2 cellular contexts compared by ENCODE assay signal in the genomic region with DNA sequence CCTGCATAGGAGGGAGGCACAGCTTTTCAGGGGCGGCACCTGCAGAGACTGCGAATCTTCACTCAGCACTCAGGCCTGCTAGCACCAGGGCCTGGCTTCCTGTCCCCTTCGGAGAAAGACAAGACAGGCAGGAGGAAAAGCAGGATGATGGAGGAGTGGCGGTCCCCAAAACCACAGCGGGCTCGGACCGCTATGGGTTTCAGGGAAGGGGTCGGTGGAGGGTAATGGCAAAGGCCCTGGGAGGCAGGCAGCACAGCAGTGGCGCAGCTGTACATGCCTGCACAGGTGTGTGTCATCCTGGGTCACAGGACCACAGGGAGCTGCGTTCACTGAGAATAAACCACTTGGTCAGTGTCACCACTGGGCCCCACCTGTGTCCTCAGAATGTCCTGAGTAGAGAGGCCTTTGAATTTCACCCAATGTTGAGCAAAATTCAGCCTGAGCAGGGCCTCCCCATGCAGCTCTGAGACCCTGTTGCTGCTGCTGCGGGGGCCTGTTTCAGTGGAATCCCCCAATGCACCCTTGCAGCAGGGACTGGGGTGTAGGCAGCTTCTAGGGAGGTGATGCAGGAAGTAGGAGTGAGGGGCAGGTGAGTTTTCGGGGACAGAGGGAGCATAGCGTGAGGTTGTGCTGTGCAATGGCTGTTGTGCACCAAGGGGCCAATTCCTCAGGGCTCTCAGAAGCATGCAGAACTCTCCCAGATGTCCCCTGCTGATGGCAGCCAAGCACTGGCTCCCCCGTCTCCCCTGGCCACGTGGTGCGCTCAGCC.
TF ChIP-seq lines count a peak whose summit lies in the region.

No MANE protein-coding gene starts in this region.

TF ChIP-seq in GM23338, 12 proteins besides CTCF, POLR2A, EP300 and RAD21:
- TF ChIP-seq, protein P1, sequence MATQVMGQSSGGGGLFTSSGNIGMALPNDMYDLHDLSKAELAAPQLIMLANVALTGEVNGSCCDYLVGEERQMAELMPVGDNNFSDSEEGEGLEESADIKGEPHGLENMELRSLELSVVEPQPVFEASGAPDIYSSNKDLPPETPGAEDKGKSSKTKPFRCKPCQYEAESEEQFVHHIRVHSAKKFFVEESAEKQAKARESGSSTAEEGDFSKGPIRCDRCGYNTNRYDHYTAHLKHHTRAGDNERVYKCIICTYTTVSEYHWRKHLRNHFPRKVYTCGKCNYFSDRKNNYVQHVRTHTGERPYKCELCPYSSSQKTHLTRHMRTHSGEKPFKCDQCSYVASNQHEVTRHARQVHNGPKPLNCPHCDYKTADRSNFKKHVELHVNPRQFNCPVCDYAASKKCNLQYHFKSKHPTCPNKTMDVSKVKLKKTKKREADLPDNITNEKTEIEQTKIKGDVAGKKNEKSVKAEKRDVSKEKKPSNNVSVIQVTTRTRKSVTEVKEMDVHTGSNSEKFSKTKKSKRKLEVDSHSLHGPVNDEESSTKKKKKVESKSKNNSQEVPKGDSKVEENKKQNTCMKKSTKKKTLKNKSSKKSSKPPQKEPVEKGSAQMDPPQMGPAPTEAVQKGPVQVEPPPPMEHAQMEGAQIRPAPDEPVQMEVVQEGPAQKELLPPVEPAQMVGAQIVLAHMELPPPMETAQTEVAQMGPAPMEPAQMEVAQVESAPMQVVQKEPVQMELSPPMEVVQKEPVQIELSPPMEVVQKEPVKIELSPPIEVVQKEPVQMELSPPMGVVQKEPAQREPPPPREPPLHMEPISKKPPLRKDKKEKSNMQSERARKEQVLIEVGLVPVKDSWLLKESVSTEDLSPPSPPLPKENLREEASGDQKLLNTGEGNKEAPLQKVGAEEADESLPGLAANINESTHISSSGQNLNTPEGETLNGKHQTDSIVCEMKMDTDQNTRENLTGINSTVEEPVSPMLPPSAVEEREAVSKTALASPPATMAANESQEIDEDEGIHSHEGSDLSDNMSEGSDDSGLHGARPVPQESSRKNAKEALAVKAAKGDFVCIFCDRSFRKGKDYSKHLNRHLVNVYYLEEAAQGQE (IDR thresholded peaks at IDR 0.05; ENCODE audit: unreplicated experiment) = no peak
- TF ChIP-seq STAT1 (IDR thresholded peaks at IDR 0.05; ENCODE audit: unreplicated experiment) (no peak), ZNF114 (CRISPR knock-in tag; IDR thresholded peaks at IDR 0.05) (no peak), ETS1 (IDR thresholded peaks at IDR 0.05) (no peak), JUNB (IDR thresholded peaks at IDR 0.05; ENCODE audit: unreplicated experiment) (no peak)
- TF ChIP-seq, protein P2, sequence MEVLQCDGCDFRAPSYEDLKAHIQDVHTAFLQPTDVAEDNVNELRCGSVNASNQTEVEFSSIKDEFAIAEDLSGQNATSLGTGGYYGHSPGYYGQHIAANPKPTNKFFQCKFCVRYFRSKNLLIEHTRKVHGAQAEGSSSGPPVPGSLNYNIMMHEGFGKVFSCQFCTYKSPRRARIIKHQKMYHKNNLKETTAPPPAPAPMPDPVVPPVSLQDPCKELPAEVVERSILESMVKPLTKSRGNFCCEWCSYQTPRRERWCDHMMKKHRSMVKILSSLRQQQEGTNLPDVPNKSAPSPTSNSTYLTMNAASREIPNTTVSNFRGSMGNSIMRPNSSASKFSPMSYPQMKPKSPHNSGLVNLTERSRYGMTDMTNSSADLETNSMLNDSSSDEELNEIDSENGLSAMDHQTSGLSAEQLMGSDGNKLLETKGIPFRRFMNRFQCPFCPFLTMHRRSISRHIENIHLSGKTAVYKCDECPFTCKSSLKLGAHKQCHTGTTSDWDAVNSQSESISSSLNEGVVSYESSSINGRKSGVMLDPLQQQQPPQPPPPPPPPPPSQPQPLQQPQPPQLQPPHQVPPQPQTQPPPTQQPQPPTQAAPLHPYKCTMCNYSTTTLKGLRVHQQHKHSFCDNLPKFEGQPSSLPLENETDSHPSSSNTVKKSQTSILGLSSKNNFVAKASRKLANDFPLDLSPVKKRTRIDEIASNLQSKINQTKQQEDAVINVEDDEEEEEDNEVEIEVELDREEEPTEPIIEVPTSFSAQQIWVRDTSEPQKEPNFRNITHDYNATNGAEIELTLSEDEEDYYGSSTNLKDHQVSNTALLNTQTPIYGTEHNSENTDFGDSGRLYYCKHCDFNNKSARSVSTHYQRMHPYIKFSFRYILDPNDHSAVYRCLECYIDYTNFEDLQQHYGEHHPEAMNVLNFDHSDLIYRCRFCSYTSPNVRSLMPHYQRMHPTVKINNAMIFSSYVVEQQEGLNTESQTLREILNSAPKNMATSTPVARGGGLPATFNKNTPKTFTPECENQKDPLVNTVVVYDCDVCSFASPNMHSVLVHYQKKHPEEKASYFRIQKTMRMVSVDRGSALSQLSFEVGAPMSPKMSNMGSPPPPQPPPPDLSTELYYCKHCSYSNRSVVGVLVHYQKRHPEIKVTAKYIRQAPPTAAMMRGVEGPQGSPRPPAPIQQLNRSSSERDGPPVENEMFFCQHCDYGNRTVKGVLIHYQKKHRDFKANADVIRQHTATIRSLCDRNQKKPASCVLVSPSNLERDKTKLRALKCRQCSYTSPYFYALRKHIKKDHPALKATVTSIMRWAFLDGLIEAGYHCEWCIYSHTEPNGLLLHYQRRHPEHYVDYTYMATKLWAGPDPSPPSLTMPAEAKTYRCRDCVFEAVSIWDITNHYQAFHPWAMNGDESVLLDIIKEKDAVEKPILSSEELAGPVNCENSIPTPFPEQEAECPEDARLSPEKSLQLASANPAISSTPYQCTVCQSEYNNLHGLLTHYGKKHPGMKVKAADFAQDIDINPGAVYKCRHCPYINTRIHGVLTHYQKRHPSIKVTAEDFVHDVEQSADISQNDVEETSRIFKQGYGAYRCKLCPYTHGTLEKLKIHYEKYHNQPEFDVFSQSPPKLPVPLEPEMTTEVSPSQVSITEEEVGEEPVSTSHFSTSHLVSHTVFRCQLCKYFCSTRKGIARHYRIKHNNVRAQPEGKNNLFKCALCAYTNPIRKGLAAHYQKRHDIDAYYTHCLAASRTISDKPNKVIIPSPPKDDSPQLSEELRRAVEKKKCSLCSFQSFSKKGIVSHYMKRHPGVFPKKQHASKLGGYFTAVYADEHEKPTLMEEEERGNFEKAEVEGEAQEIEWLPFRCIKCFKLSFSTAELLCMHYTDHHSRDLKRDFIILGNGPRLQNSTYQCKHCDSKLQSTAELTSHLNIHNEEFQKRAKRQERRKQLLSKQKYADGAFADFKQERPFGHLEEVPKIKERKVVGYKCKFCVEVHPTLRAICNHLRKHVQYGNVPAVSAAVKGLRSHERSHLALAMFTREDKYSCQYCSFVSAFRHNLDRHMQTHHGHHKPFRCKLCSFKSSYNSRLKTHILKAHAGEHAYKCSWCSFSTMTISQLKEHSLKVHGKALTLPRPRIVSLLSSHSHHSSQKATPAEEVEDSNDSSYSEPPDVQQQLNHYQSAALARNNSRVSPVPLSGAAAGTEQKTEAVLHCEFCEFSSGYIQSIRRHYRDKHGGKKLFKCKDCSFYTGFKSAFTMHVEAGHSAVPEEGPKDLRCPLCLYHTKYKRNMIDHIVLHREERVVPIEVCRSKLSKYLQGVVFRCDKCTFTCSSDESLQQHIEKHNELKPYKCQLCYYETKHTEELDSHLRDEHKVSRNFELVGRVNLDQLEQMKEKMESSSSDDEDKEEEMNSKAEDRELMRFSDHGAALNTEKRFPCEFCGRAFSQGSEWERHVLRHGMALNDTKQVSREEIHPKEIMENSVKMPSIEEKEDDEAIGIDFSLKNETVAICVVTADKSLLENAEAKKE (CRISPR knock-in tag; IDR thresholded peaks at IDR 0.05) = no peak

TF ChIP-seq in H1, 55 proteins besides CTCF, POLR2A, EP300 and RAD21:
- TF ChIP-seq TEAD4 (IDR thresholded peaks at IDR 0.05; ENCODE audit: low read depth, low read length) (no peak), TAF7 (optimal IDR thresholded peaks at IDR 0.05; ENCODE audit: borderline replicate concordance, low read depth, low read length) (no peak), BACH1 (IDR thresholded peaks at IDR 0.05; ENCODE audit: low read length) (no peak), EGR1 (IDR thresholded peaks at IDR 0.05; ENCODE audit: borderline replicate concordance, low read depth, low read length) (no peak), CHD2 (IDR thresholded peaks at IDR 0.05; ENCODE audit: low read length) (no peak), KDM5A (IDR thresholded peaks at IDR 0.05; ENCODE audit: low read length) (no peak), BRCA1 (IDR thresholded peaks at IDR 0.05; ENCODE audit: low read depth, low read length) (no peak), RXRA (IDR thresholded peaks at IDR 0.05; ENCODE audit: insufficient read depth, low read depth, low read length) (no peak), SAP30 (IDR thresholded peaks at IDR 0.05; ENCODE audit: insufficient read depth, insufficient replicate concordance, low read length) (no peak)
- TF ChIP-seq, protein P3, sequence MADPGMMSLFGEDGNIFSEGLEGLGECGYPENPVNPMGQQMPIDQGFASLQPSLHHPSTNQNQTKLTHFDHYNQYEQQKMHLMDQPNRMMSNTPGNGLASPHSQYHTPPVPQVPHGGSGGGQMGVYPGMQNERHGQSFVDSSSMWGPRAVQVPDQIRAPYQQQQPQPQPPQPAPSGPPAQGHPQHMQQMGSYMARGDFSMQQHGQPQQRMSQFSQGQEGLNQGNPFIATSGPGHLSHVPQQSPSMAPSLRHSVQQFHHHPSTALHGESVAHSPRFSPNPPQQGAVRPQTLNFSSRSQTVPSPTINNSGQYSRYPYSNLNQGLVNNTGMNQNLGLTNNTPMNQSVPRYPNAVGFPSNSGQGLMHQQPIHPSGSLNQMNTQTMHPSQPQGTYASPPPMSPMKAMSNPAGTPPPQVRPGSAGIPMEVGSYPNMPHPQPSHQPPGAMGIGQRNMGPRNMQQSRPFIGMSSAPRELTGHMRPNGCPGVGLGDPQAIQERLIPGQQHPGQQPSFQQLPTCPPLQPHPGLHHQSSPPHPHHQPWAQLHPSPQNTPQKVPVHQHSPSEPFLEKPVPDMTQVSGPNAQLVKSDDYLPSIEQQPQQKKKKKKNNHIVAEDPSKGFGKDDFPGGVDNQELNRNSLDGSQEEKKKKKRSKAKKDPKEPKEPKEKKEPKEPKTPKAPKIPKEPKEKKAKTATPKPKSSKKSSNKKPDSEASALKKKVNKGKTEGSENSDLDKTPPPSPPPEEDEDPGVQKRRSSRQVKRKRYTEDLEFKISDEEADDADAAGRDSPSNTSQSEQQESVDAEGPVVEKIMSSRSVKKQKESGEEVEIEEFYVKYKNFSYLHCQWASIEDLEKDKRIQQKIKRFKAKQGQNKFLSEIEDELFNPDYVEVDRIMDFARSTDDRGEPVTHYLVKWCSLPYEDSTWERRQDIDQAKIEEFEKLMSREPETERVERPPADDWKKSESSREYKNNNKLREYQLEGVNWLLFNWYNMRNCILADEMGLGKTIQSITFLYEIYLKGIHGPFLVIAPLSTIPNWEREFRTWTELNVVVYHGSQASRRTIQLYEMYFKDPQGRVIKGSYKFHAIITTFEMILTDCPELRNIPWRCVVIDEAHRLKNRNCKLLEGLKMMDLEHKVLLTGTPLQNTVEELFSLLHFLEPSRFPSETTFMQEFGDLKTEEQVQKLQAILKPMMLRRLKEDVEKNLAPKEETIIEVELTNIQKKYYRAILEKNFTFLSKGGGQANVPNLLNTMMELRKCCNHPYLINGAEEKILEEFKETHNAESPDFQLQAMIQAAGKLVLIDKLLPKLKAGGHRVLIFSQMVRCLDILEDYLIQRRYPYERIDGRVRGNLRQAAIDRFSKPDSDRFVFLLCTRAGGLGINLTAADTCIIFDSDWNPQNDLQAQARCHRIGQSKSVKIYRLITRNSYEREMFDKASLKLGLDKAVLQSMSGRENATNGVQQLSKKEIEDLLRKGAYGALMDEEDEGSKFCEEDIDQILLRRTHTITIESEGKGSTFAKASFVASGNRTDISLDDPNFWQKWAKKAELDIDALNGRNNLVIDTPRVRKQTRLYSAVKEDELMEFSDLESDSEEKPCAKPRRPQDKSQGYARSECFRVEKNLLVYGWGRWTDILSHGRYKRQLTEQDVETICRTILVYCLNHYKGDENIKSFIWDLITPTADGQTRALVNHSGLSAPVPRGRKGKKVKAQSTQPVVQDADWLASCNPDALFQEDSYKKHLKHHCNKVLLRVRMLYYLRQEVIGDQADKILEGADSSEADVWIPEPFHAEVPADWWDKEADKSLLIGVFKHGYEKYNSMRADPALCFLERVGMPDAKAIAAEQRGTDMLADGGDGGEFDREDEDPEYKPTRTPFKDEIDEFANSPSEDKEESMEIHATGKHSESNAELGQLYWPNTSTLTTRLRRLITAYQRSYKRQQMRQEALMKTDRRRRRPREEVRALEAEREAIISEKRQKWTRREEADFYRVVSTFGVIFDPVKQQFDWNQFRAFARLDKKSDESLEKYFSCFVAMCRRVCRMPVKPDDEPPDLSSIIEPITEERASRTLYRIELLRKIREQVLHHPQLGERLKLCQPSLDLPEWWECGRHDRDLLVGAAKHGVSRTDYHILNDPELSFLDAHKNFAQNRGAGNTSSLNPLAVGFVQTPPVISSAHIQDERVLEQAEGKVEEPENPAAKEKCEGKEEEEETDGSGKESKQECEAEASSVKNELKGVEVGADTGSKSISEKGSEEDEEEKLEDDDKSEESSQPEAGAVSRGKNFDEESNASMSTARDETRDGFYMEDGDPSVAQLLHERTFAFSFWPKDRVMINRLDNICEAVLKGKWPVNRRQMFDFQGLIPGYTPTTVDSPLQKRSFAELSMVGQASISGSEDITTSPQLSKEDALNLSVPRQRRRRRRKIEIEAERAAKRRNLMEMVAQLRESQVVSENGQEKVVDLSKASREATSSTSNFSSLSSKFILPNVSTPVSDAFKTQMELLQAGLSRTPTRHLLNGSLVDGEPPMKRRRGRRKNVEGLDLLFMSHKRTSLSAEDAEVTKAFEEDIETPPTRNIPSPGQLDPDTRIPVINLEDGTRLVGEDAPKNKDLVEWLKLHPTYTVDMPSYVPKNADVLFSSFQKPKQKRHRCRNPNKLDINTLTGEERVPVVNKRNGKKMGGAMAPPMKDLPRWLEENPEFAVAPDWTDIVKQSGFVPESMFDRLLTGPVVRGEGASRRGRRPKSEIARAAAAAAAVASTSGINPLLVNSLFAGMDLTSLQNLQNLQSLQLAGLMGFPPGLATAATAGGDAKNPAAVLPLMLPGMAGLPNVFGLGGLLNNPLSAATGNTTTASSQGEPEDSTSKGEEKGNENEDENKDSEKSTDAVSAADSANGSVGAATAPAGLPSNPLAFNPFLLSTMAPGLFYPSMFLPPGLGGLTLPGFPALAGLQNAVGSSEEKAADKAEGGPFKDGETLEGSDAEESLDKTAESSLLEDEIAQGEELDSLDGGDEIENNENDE (IDR thresholded peaks at IDR 0.05; ENCODE audit: insufficient replicate concordance, low read length) = no peak
